Comparison of ENCODE assay signal across 8 cellular contexts in genomic region chr2:128321784-128322650, GRCh38. TPM values are rescaled to one million over a fixed set of nuclear protein-coding genes. Genes with fewer than 3 reads are reported as not detected.
DNase-seq lines count a peak whose midpoint lies in the region; ATAC-seq, FAIRE-seq and TF ChIP-seq lines count a peak whose summit lies in the region.

No MANE protein-coding gene starts in this region.

- H3K9ac ChIP-seq in adipocyte (ENCODE audit: low read length) = peak overlapping the region; percentile 86

- no peak for FAIRE-seq in urothelium cell line (lab: Jason Lieb, UNC)

- no peaks in the 10 kb centered on the region for H3K36me3 ChIP-seq in adipocyte (ENCODE audit: control insufficient read depth, insufficient read depth, low read length, severe bottlenecking)

- TF ChIP-seq CTCF in GM12864 (IDR thresholded peaks at IDR 0.05; ENCODE audit: low read depth, low read length, missing control alignments) = peak; percentile 78

- ATAC-seq in left ventricle myocardium superior = peak; percentile 71

- DNase-seq in GM12864 (ENCODE audit: low read depth) (peak; percentile 12), HCEC 1CT (peak; percentile 75), M059J (ENCODE audit: low read depth) (peak; percentile 72), SW 1271 (lab: John Stamatoyannopoulos, UW) (peak; percentile 23 to 78), adipocyte (ENCODE audit: low read depth) (peak; percentile 94), left ventricle myocardium superior (peak; percentile 93), pulmonary artery endothelial cell (ENCODE audit: low read depth, low spot score) (peak; percentile 36), urothelium cell line (ENCODE audit: low spot score) (peak; percentile 95)

- H3K4me1 ChIP-seq in adipocyte (ENCODE audit: control insufficient read depth, insufficient read depth, low read length) = peaks cover 14% of the 10 kb centered on the region

- H3K27me3 ChIP-seq in adipocyte (replicated peaks; ENCODE audit: control insufficient read depth, insufficient read depth, low read length) = no peaks in the 10 kb centered on the region

- no peaks in the 10 kb centered on the region for H3K9me3 ChIP-seq in adipocyte (ENCODE audit: control insufficient read depth, low read length)

- peak overlapping the region; percentile 64 for H3K4me3 ChIP-seq in GM12864 (ENCODE audit: low read depth, low read length)
- peak overlapping the region; percentile 78 for H3K4me3 ChIP-seq in adipocyte (ENCODE audit: low read length)

- intact Hi-C loops in left ventricle myocardium superior (cut with micrococcal nuclease) = no loop called here

RNA-seq across cellular contexts. Expression of gene HS6ST1, which starts 3.3 kb away (rescaled TPM):
- 11.9 and 17.6 TPM in 2 replicates for total RNA-seq in M059J (2014; rRNA removed; shearing (Covaris generic))
- 35.2 TPM for total RNA-seq in left ventricle myocardium superior
- 13.3 and 25.6 TPM in 2 replicates for total RNA-seq in pulmonary artery endothelial cell

Comparison
In these comparisons a context has a peak if more than half of its experiments do, and no peak if none do; other contexts are left out.
1. Peak in every context shown above with its lines: DNase-seq, ATAC-seq and H3K4me3 ChIP-seq.
2. DNase-seq: peak in every context shown above with its lines; median percentile 95 in urothelium cell line; 94 in adipocyte; 93 in left ventricle myocardium superior; 75 in HCEC 1CT; 72 in M059J; 50 in SW 1271; 36 in pulmonary artery endothelial cell; 12 in GM12864.